ENCODE assay signal across 1 cellular context in genomic region chr11:78138694-78139421, GRCh38.
TF ChIP-seq lines count a peak whose summit lies in the region.

No MANE protein-coding gene starts in this region.

TF ChIP-seq in GM23338, 12 proteins besides CTCF, POLR2A, EP300 and RAD21 (continued from another document):
- TF ChIP-seq ZNF462 (CRISPR knock-in tag; IDR thresholded peaks at IDR 0.05) (no peak), POLR2AphosphoS5 (IDR thresholded peaks at IDR 0.05; ENCODE audit: low read depth) (no peak), STAT1 (IDR thresholded peaks at IDR 0.05; ENCODE audit: unreplicated experiment) (no peak), CREB1 (CRISPR knock-in tag; IDR thresholded peaks at IDR 0.05; ENCODE audit: low read depth) (no peak), NANOG (IDR thresholded peaks at IDR 0.05; ENCODE audit: borderline replicate concordance) (no peak)
TF ChIP-seq in GM23338: peak in this region for 0.
